ENCODE assay signal across 17 cellular contexts in genomic region chr11:63369165-63369970, GRCh38. TPM values are rescaled to one million over a fixed set of nuclear protein-coding genes. Genes with fewer than 3 reads are reported as not detected.
DNase-seq lines count a peak whose midpoint lies in the region; ATAC-seq and TF ChIP-seq lines count a peak whose summit lies in the region.
"Had no signal": no experiment of that assay in that cellular context is flagged by ENCODE, and none has a peak within 500 bp of the region (broad histone marks: within the 10 kb centered on the region; RNA-seq: fewer than 3 reads in every experiment).

TSS of gene SLC22A9 (plus strand) at chr11:63369785. CDS start at chr11:63370057, 272 bp downstream.

- H3K9me3 ChIP-seq in Caco-2 (no peaks in the 10 kb centered on the region), mucosa of descending colon (no peaks in the 10 kb centered on the region), suprapubic skin (peaks cover 3% of the 10 kb centered on the region)
- H3K9me3 ChIP-seq: BLaER1, HAP-1 had no signal

- no peak for TF ChIP-seq EP300 in suprapubic skin (IDR thresholded peaks at IDR 0.05)

- peak within 1 kb of the TSS; percentile 83 for H3K27ac Mint-ChIP-seq in Caco-2 (ENCODE audit: unreplicated experiment)
- H3K27ac Mint-ChIP-seq in activated T-helper 2 cell treated with anti-CD3 and anti-CD28 coated beads, Interferon-gamma antibody, Interleukin-2, Interleukin-4, amounts not matched to agents 10 μg/mL and 5 μg/mL and 100 μg/mL, durations not matched to agents 14 hours and 24 hours and 36 hours: no peak within 1 kb of the TSS
- H3K27ac Mint-ChIP-seq: CD8-positive, alpha-beta memory T cell; IgD-negative memory B cell had no signal

- DNase-seq in Caco-2: peak in 1 of 2 experiments; percentile 24
- DNase-seq in HuH-7.5 (ENCODE audit: low spot score): peak; percentile 50
- no peak for DNase-seq in left colon
- peak in 1 of 3 donors; percentile 10 for DNase-seq in mucosa of descending colon
- DNase-seq in suprapubic skin (ENCODE audit: low spot score in 2 of 2): no peak
- DNase-seq in activated T-helper 2 cell treated with anti-CD3 and anti-CD28 coated beads, Interferon-gamma antibody, Interleukin-2, Interleukin-4, amounts not matched to agents 10 μg/mL and 5 μg/mL and 100 μg/mL, durations not matched to agents 14 hours and 24 hours and 36 hours (ENCODE audit: low spot score): no peak
- DNase-seq in Right ventricle myocardium superior: no peak
- DNase-seq: AML-193; CD8-positive, alpha-beta memory T cell; DMS79 had no signal

- H3K36me3 Mint-ChIP-seq in Caco-2 (ENCODE audit: insufficient read depth, unreplicated experiment): no peaks in the 10 kb centered on the region
- H3K36me3 Mint-ChIP-seq in activated T-helper 2 cell treated with anti-CD3 and anti-CD28 coated beads, Interferon-gamma antibody, Interleukin-2, Interleukin-4, amounts not matched to agents 10 μg/mL and 5 μg/mL and 100 μg/mL, durations not matched to agents 14 hours and 24 hours and 36 hours (ENCODE audit: low read depth): no peaks in the 10 kb centered on the region
- H3K36me3 Mint-ChIP-seq: CD8-positive, alpha-beta memory T cell; IgD-negative memory B cell had no signal

- H3K4me1 Mint-ChIP-seq in Caco-2 (ENCODE audit: low read depth, unreplicated experiment): peaks cover 20% of the 10 kb centered on the region
- no peaks in the 10 kb centered on the region for H3K4me1 Mint-ChIP-seq in activated T-helper 2 cell treated with anti-CD3 and anti-CD28 coated beads, Interferon-gamma antibody, Interleukin-2, Interleukin-4, amounts not matched to agents 10 μg/mL and 5 μg/mL and 100 μg/mL, durations not matched to agents 14 hours and 24 hours and 36 hours (ENCODE audit: low read depth)
- H3K4me1 Mint-ChIP-seq: CD8-positive, alpha-beta memory T cell; IgD-negative memory B cell had no signal

- peak within 1 kb of the TSS; percentile 68 for H3K4me3 Mint-ChIP-seq in Caco-2 (ENCODE audit: unreplicated experiment)
- H3K4me3 Mint-ChIP-seq in activated T-helper 2 cell treated with anti-CD3 and anti-CD28 coated beads, Interferon-gamma antibody, Interleukin-2, Interleukin-4, amounts not matched to agents 10 μg/mL and 5 μg/mL and 100 μg/mL, durations not matched to agents 14 hours and 24 hours and 36 hours (ENCODE audit: low read depth): no peak within 1 kb of the TSS
- H3K4me3 Mint-ChIP-seq: CD8-positive, alpha-beta memory T cell; IgD-negative memory B cell had no signal

- TF ChIP-seq CTCF in Caco-2 (IDR thresholded peaks at IDR 0.05; ENCODE audit: insufficient read depth in 1 of 2, low read depth in 1 of 2, low read length in 1 of 2, severe bottlenecking in 1 of 2, unreplicated experiment in 1 of 2) (no peak), mucosa of descending colon (IDR thresholded peaks at IDR 0.05) (no peak), suprapubic skin (IDR thresholded peaks at IDR 0.05) (no peak)

- POLR2A ChIA-PET in Caco-2 (lab: Charles Lee): interaction anchor here (0.6 kb wide), 3 partner anchors 35 to 615 kb away, joined by 4 to 7 read pairs (median 5); no protein-coding TSS in a partner anchor

- intact Hi-C loops in Caco-2 (cut with micrococcal nuclease; ENCODE audit: unreplicated experiment): no loop called here
- intact Hi-C loops in left colon (cut with DNase I, micrococcal nuclease): no loop called here
- intact Hi-C loops in mucosa of descending colon (cut with DNase I, micrococcal nuclease): no loop called here
- intact Hi-C loops in activated T-helper 2 cell treated with anti-CD3 and anti-CD28 coated beads, Interferon-gamma antibody, Interleukin-2, Interleukin-4, amounts not matched to agents 10 μg/mL and 5 μg/mL and 100 μg/mL, durations not matched to agents 14 hours and 24 hours and 36 hours (cut with micrococcal nuclease): no loop called here
- intact Hi-C loops in Right ventricle myocardium superior (cut with DNase I): no loop called here

- H3K4me1 ChIP-seq in Caco-2 (peaks cover 19% of the 10 kb centered on the region), mucosa of descending colon (ENCODE audit: low read depth) (no peaks in the 10 kb centered on the region), suprapubic skin (no peaks in the 10 kb centered on the region)
- H3K4me1 ChIP-seq: BLaER1, HAP-1 had no signal

- H3K4me3 ChIP-seq in Caco-2 (ENCODE audit: low read depth, low read length) (peak within 1 kb of the TSS; percentile 13), mucosa of descending colon (no peak within 1 kb of the TSS), suprapubic skin (no peak within 1 kb of the TSS)
- H3K4me3 ChIP-seq: BLaER1, HAP-1 had no signal

- no peaks in the 10 kb centered on the region for H3K9me3 Mint-ChIP-seq in Caco-2 (ENCODE audit: unreplicated experiment)
- H3K9me3 Mint-ChIP-seq in activated T-helper 2 cell treated with anti-CD3 and anti-CD28 coated beads, Interferon-gamma antibody, Interleukin-2, Interleukin-4, amounts not matched to agents 10 μg/mL and 5 μg/mL and 100 μg/mL, durations not matched to agents 14 hours and 24 hours and 36 hours: no peaks in the 10 kb centered on the region

- 77% methylated on average over 10 of the region's 10 CpGs for WGBS in suprapubic skin

- no peak within 1 kb of the TSS for H3K27ac ChIP-seq in suprapubic skin
- H3K27ac ChIP-seq: 22Rv1, BLaER1 had no signal

- H3K27me3 ChIP-seq in Caco-2 (replicated peaks; ENCODE audit: control insufficient read depth, insufficient read depth, low read length) (no peaks in the 10 kb centered on the region), suprapubic skin (peaks cover 10% of the 10 kb centered on the region)
- H3K27me3 ChIP-seq: BLaER1 had no signal

- H3K27me3 Mint-ChIP-seq in Caco-2 (ENCODE audit: insufficient read depth, unreplicated experiment): no peaks in the 10 kb centered on the region
- peaks cover 7% of the 10 kb centered on the region for H3K27me3 Mint-ChIP-seq in activated T-helper 2 cell treated with anti-CD3 and anti-CD28 coated beads, Interferon-gamma antibody, Interleukin-2, Interleukin-4, amounts not matched to agents 10 μg/mL and 5 μg/mL and 100 μg/mL, durations not matched to agents 14 hours and 24 hours and 36 hours (ENCODE audit: low read depth)

- ATAC-seq in left colon: peak; percentile 95
- peak; percentile 53 for ATAC-seq in mucosa of descending colon
- ATAC-seq in HG03139 (IDR thresholded peaks at IDR 0.05; ENCODE audit: unreplicated experiment): no peak
- no peak for ATAC-seq in Right ventricle myocardium superior (ENCODE audit: poor library complexity)

- BruUV-seq in Caco-2 (replicated peaks; lab: Mats Ljungman, UMichigan): no TSS peak

- CTCF ChIA-PET in Caco-2 (lab: Charles Lee): interaction anchor here (0.6 kb wide), 3 partner anchors 26 to 538 kb away, joined by 3 to 5 read pairs (median 4); partner anchors contain the start of gene STX5

- no peak for TF ChIP-seq POLR2A in suprapubic skin (IDR thresholded peaks at IDR 0.05)

- H3K36me3 ChIP-seq in Caco-2 (ENCODE audit: control insufficient read depth, insufficient read depth, low read length) (no peaks in the 10 kb centered on the region), mucosa of descending colon (ENCODE audit: low read depth) (no peaks in the 10 kb centered on the region), suprapubic skin (no peaks in the 10 kb centered on the region)
- H3K36me3 ChIP-seq: BLaER1, HAP-1 had no signal

RNA-seq across cellular contexts. Expression of gene SLC22A9, which starts in this region (rescaled TPM):
- 1.7 and 2.0 TPM in 2 replicates for total RNA-seq in Caco-2 (2022)
- not detected for total RNA-seq in left colon
- not detected for total RNA-seq in mucosa of descending colon
- total RNA-seq in suprapubic skin: not detected
- not detected in 2 replicates for total RNA-seq in activated T-helper 2 cell treated with anti-CD3 and anti-CD28 coated beads, Interferon-gamma antibody, Interleukin-2, Interleukin-4, amounts not matched to agents 10 μg/mL and 5 μg/mL and 100 μg/mL, durations not matched to agents 14 hours and 24 hours and 36 hours
- total RNA-seq in Right ventricle myocardium superior: not detected
- total RNA-seq: A673; CD8-positive, alpha-beta memory T cell; H1 had no signal

Comparison
In these comparisons a context has a peak if more than half of its experiments do, and no peak if none do; other contexts are left out.
1. Peak in ATAC-seq in left colon; RNA of the gene not detected or under 1 TPM.
2. Peak in ATAC-seq in mucosa of descending colon; RNA of the gene not detected or under 1 TPM.